Comparison of ENCODE assay signal across 8 cellular contexts in the genomic region with DNA sequence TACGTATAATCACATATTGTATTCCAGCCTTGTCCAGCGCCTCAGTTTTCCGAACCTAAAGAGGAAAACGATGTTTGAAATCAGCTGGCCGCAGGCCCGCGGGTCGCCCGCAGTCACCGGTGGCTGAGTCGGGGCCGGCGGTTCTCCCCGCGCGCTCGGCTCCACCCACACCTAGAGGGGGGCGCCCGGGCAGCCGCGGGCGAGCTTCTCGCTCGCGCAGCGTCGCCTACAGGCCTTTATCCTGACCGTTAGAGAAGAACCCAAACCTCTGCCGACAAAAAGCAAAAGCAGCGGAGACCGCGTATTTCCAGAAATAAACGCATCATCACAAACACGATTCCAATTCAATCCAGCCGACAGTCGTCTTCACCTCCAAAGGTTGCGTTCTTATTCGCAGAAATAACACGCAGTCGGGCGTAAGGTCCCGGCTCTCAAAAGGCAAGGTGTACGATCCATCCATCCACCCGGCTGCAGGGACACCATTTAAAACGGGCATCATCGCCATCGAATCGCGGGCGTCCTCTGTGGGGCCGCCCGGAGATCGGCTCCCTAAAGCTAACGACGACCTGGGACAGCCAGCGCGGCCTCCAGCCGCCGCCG. TPM values are rescaled to one million over a fixed set of nuclear protein-coding genes. Genes with fewer than 3 reads are reported as not detected.
DNase-seq lines count a peak whose midpoint lies in the region; ATAC-seq and TF ChIP-seq lines count a peak whose summit lies in the region.

No MANE protein-coding gene starts in this region.

- 0 to 1% (median 0%) methylated on average over 20 to 60 of the region's 60 CpGs for WGBS in adrenal gland, 4 donors
- WGBS in psoas muscle, 3 donors = 0% methylated on average over 60 of the region's 60 CpGs

- H3K9me3 ChIP-seq in adrenal gland (replicated peaks in 1 of 3) = no peaks in the 10 kb centered on the region
- H3K9me3 ChIP-seq in psoas muscle = no peaks in the 10 kb centered on the region
- no peaks in the 10 kb centered on the region for H3K9me3 ChIP-seq in uterus

- peak in 1 of 2 donors; percentile 70 for TF ChIP-seq POLR2A in adrenal gland (IDR thresholded peaks at IDR 0.05)
- TF ChIP-seq POLR2A in uterus (IDR thresholded peaks at IDR 0.05) = no peak

- peak; percentile 54 for ATAC-seq in HG02623 (IDR thresholded peaks at IDR 0.05; ENCODE audit: unreplicated experiment)
- peak; percentile 90 for ATAC-seq in left ventricle myocardium superior
- ATAC-seq in psoas muscle = peak; percentile 82 to 85 (median 84)

- H3K27me3 ChIP-seq in adrenal gland (no peaks in the 10 kb centered on the region), psoas muscle (ENCODE audit: insufficient read depth in 3 of 3, low read length in 2 of 3) (no peaks in the 10 kb centered on the region), uterus (no peaks in the 10 kb centered on the region)

- intact Hi-C loops in adrenal gland (cut with DNase I) = loop anchor here (5.0 to 10.0 kb wide), 3 partner anchors 69 to 134 kb away; no protein-coding TSS in a partner anchor
- intact Hi-C loops in left ventricle myocardium superior (cut with micrococcal nuclease) = no loop called here
- intact Hi-C loops in psoas muscle (cut with DNase I) = loop anchor here (2.0 to 10.0 kb wide), 4 partner anchors 66 to 631 kb away; a partner anchor contains a TSS
- intact Hi-C loops in uterus (cut with DNase I; ENCODE audit: low total_unique reads) = no loop called here

- peaks cover 19 to 45% of the 10 kb centered on the region in 2 donors for H3K4me1 ChIP-seq in adrenal gland (replicated peaks in 1 of 2)
- peaks cover 38% of the 10 kb centered on the region for H3K4me1 ChIP-seq in psoas muscle
- H3K4me1 ChIP-seq in uterus = peaks cover 7 to 13% of the 10 kb centered on the region in 2 donors

- H3K36me3 ChIP-seq in adrenal gland (replicated peaks in 1 of 2) (no peaks in the 10 kb centered on the region), psoas muscle (ENCODE audit: insufficient read depth in 1 of 2, low read depth in 1 of 2) (no peaks in the 10 kb centered on the region), uterus (no peaks in the 10 kb centered on the region)

- TF ChIP-seq CTCF in GM12864 (IDR thresholded peaks at IDR 0.05; ENCODE audit: low read depth, low read length, missing control alignments) (peak; percentile 67), adrenal gland (IDR thresholded peaks at IDR 0.05) (peak; percentile 21 to 60 (median 40)), psoas muscle (IDR thresholded peaks at IDR 0.05) (peak; percentile 53), uterus (IDR thresholded peaks at IDR 0.05) (peak; percentile 43 to 69 (median 49))

- peak overlapping the region; percentile 91 to 99 (median 97) for H3K27ac ChIP-seq in adrenal gland
- H3K27ac ChIP-seq in psoas muscle = peak overlapping the region; percentile 96
- H3K27ac ChIP-seq in uterus = peak overlapping the region; percentile 96 to 97

- H3K4me3 ChIP-seq in GM12864 (ENCODE audit: low read depth, low read length) (peak overlapping the region; percentile 98), adrenal gland (peak overlapping the region; percentile 60 to 97 (median 78)), psoas muscle (peak overlapping the region; percentile 86), uterus (peak overlapping the region; percentile 92 to 96)

- DNase-seq in GM12864 (ENCODE audit: low read depth) (no peak), NCI-H1092 treated with DMSO at 0.1 percent for 48 hours (lab: John Stamatoyannopoulos, UW) (peak; percentile 72), SW480 (ENCODE audit: low spot score) (peak; percentile 80), adrenal gland (peak; percentile 79 to 90 (median 86)), left ventricle myocardium superior (peak; percentile 91), psoas muscle (peak; percentile 81 to 89), uterus (peak; percentile 70 to 77)

RNA-seq across cellular contexts. Expression of a gene that starts 0.7 kb away (rescaled TPM):
- total RNA-seq in adrenal gland (10 to 100 TPM; 23.5 to 54.5 (median 45.3) TPM), left ventricle myocardium superior (36.7 TPM), psoas muscle (10 to 100 TPM; 38.1 to 51.4 (median 43.7) TPM), uterus (100 to 1,000 TPM in 1 of 4 donors, 10 to 100 TPM in 3; 49.7 to 108 (median 72.4) TPM)
- polyA plus RNA-seq in adrenal gland (10 to 100 TPM; 15.7 to 27.1 (median 18.7) TPM), psoas muscle (10 to 100 TPM; 12.5 to 17.1 (median 14.6) TPM)

Comparison
In these comparisons a context has a peak if more than half of its experiments do, and no peak if none do; other contexts are left out.
1. intact Hi-C loops: an anchor here in adrenal gland (5.0 to 10.0 kb wide) and psoas muscle (2.0 to 10.0 kb wide); none called in left ventricle myocardium superior and uterus.